Comparison of ENCODE assay signal across 8 cellular contexts in the genomic region with DNA sequence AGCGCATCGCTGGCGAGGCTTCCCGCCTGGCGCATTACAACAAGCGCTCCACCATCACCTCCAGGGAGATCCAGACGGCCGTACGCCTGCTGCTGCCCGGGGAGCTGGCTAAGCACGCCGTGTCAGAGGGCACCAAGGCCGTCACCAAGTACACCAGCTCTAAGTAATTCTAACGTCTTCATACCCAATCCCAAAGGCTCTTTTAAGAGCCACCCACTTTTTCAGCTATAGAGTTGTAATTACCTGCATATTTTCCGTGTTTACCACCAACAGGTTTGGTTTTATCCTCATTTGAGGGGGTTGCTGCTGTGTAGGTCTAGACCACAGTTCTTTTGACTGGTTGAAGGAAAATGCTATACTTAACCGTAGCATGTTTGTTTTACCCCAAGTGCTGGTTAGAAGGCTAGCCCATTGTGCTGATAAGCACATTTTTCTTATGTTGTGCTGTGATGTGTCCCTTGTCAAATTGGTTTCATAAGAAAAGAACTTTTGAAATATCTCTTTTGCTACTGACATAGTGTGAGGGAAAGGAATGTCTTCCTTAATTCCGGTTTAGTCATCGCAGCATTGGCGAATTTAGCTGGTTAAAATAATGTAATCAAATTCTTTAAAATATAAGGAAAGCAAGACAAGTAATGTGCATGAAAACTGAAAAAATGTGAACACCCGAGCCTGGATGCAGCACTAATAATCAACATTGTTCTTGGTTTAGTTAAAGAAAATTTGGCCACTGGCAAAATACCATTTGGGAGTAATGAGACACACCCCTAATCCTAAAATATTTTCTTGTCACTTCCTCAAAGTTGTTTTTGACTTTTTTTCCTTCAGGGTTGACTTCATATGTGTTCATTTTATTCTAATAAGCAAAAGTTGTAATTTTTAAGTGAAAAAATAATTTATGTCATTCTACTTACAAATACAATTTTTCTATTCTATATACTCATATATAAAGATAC.
A peak's percentile ranks its signal among the peaks of the same experiment; 100 is the strongest.
DNase-seq lines count a peak whose midpoint lies in the region; ATAC-seq and TF ChIP-seq lines count a peak whose summit lies in the region.

No MANE protein-coding gene starts in this region.

- peak overlapping the region; percentile 79 to 95 (median 90) for H3K4me2 ChIP-seq in BLaER1 treated with 17β-estradiol and CSF1 and Interleukin-3, amounts not matched to agents 10 nM and 100 nM

- TF ChIP-seq POLR2A in sigmoid colon (IDR thresholded peaks at IDR 0.05), result no peak

- DNase-seq in HL-60 (ENCODE audit: low read depth in 1 of 2, low spot score in 1 of 2) (no peak), fibroblast of villous mesenchyme (ENCODE audit: low read depth) (peak; percentile 38), sigmoid colon (peak; percentile 80), UCSD-AML1 (lab: John Stamatoyannopoulos, UW; ENCODE audit: unreplicated experiment) (no peak), epidermal melanocyte (ENCODE audit: insufficient read length, low spot score) (no peak)
- DNase-seq in T-helper 2 cell treated with Interferon-gamma antibody and Interleukin-4, amounts not matched to agents 5 μg/mL and 100 μg/mL, for 36 hours (ENCODE audit: low spot score), result no peak

- H3K9me3 Mint-ChIP-seq in T-helper 2 cell treated with Interferon-gamma antibody and Interleukin-4, amounts not matched to agents 5 μg/mL and 100 μg/mL, for 36 hours, result no peaks in the 10 kb centered on the region

- no peak for ATAC-seq in GM21737 (IDR thresholded peaks at IDR 0.05; ENCODE audit: unreplicated experiment)

- H3K27me3 Mint-ChIP-seq in T-helper 2 cell treated with Interferon-gamma antibody and Interleukin-4, amounts not matched to agents 5 μg/mL and 100 μg/mL, for 36 hours (ENCODE audit: low read depth), result peaks cover 27% of the 10 kb centered on the region

- intact Hi-C loops in sigmoid colon (cut with DNase I), result loop anchor here (10.0 kb wide), 1 partner anchor 935 kb away; a partner anchor contains a TSS

- TF ChIP-seq CTCF in HL-60 (IDR thresholded peaks at IDR 0.05; ENCODE audit: insufficient read depth, low read length) (no peak), fibroblast of villous mesenchyme (IDR thresholded peaks at IDR 0.05; ENCODE audit: insufficient read depth, low read depth, low read length) (no peak), sigmoid colon (IDR thresholded peaks at IDR 0.05) (no peak)

- H3K9ac ChIP-seq in BLaER1 treated with 17β-estradiol and CSF1 and Interleukin-3, amounts not matched to agents 10 nM and 100 nM, result peak overlapping the region; percentile 90 to 99 (median 96)

- H3K27me3 ChIP-seq in BLaER1 treated with 17β-estradiol and CSF1 and Interleukin-3, amounts not matched to agents 10 nM and 100 nM, result no peaks in the 10 kb centered on the region
- H3K27me3 ChIP-seq in HL-60 (ENCODE audit: insufficient read depth, poor library complexity, severe bottlenecking), result no peaks in the 10 kb centered on the region
- no peaks in the 10 kb centered on the region for H3K27me3 ChIP-seq in sigmoid colon

- H3K4me1 Mint-ChIP-seq in T-helper 2 cell treated with Interferon-gamma antibody and Interleukin-4, amounts not matched to agents 5 μg/mL and 100 μg/mL, for 36 hours (ENCODE audit: low read depth), result peaks cover 43% of the 10 kb centered on the region

- peak overlapping the region; percentile 73 to 89 (median 84) for H3K4me3 ChIP-seq in BLaER1 treated with 17β-estradiol and CSF1 and Interleukin-3, amounts not matched to agents 10 nM and 100 nM
- H3K4me3 ChIP-seq in HL-60 (replicated peaks; ENCODE audit: insufficient read depth, low read length) (peak overlapping the region; percentile 30), fibroblast of villous mesenchyme (ENCODE audit: low read depth, low read length) (peak overlapping the region; percentile 78), sigmoid colon (peak overlapping the region; percentile 49 to 68 (median 65))

- peak overlapping the region; percentile 94 for H3K4me3 Mint-ChIP-seq in T-helper 2 cell treated with Interferon-gamma antibody and Interleukin-4, amounts not matched to agents 5 μg/mL and 100 μg/mL, for 36 hours

- peak overlapping the region; percentile 59 to 99 (median 95) for H3K27ac ChIP-seq in BLaER1 treated with 17β-estradiol and CSF1 and Interleukin-3, amounts not matched to agents 10 nM and 100 nM
- H3K27ac ChIP-seq in HL-60 (replicated peaks) (peak overlapping the region; percentile 97), sigmoid colon (peak overlapping the region; percentile 88 to 97 (median 96))

- no peaks in the 10 kb centered on the region for H3K9me3 ChIP-seq in BLaER1 treated with 17β-estradiol and CSF1 and Interleukin-3, amounts not matched to agents 10 nM and 100 nM (replicated peaks in 1 of 11)
- H3K9me3 ChIP-seq in sigmoid colon, result no peaks in the 10 kb centered on the region

- H3K4me1 ChIP-seq in BLaER1 treated with 17β-estradiol and CSF1 and Interleukin-3, amounts not matched to agents 10 nM and 100 nM, result peaks cover 30 to 52% (median 41%) of the 10 kb centered on the region in 10 experiments
- H3K4me1 ChIP-seq in sigmoid colon, result peaks cover 0 to 23% (median 22%) of the 10 kb centered on the region in 4 donors

- no peak for TF ChIP-seq EP300 in sigmoid colon (IDR thresholded peaks at IDR 0.05)

- peaks cover 14% of the 10 kb centered on the region for H3K36me3 Mint-ChIP-seq in T-helper 2 cell treated with Interferon-gamma antibody and Interleukin-4, amounts not matched to agents 5 μg/mL and 100 μg/mL, for 36 hours (ENCODE audit: low read depth)

- peaks cover 15 to 39% (median 27%) of the 10 kb centered on the region in 11 experiments for H4K20me1 ChIP-seq in BLaER1 treated with 17β-estradiol and CSF1 and Interleukin-3, amounts not matched to agents 10 nM and 100 nM

- 4 to 5% methylated on average over 20 of the region's 20 CpGs for WGBS in sigmoid colon, 2 donors

- H3K36me3 ChIP-seq in BLaER1 treated with 17β-estradiol and CSF1 and Interleukin-3, amounts not matched to agents 10 nM and 100 nM, result peaks cover 0 to 8% (median 0%) of the 10 kb centered on the region in 11 experiments; a peak in 1 of 22 replicates
- H3K36me3 ChIP-seq in sigmoid colon, result no peaks in the 10 kb centered on the region

- H3K27ac Mint-ChIP-seq in T-helper 2 cell treated with Interferon-gamma antibody and Interleukin-4, amounts not matched to agents 5 μg/mL and 100 μg/mL, for 36 hours, result peak overlapping the region; percentile 98

Comparison
In these comparisons a context has a peak if more than half of its experiments do, and no peak if none do; other contexts are left out.
1. H3K4me3 ChIP-seq: peak in every context shown above with its lines; median percentile 84 in BLaER1 treated with 17β-estradiol and CSF1 and Interleukin-3, amounts not matched to agents 10 nM and 100 nM; 78 in fibroblast of villous mesenchyme; 65 in sigmoid colon; 30 in HL-60.
2. DNase-seq: peak in fibroblast of villous mesenchyme (single experiment) and sigmoid colon (single experiment); none in HL-60 (0 of 2), T-helper 2 cell treated with Interferon-gamma antibody and Interleukin-4, amounts not matched to agents 5 μg/mL and 100 μg/mL, for 36 hours (single experiment), UCSD-AML1 (single experiment) and epidermal melanocyte (single experiment).
3. Peak in every context shown above with its lines, with median percentiles within 50 percentile points of each other: H3K27ac ChIP-seq.